In genomic region chr3:66998899-66999235, GRCh38 we compare ENCODE assay signal across 8 cellular contexts. TPM values are rescaled to one million over a fixed set of nuclear protein-coding genes. Genes with fewer than 3 reads are reported as not detected.
A peak's percentile ranks its signal among the peaks of the same experiment; 100 is the strongest.
DNase-seq lines count a peak whose midpoint lies in the region; ATAC-seq and TF ChIP-seq lines count a peak whose summit lies in the region.

No MANE protein-coding gene starts in this region.

- POLR2A ChIA-PET in HEK293T (lab: Yijun Ruan, JAX), result interaction anchor here (1.3 kb wide), 1 partner anchor 8 kb away, joined by 13 read pairs; no protein-coding TSS in a partner anchor

- H3K4me1 ChIP-seq in GM23338 (ENCODE audit: insufficient read depth) (peaks cover 18% of the 10 kb centered on the region), skeletal muscle tissue (ENCODE audit: control insufficient read depth in 3 of 3, insufficient read depth in 3 of 3, low read length in 3 of 3) (peaks cover 11 to 15% (median 14%) of the 10 kb centered on the region in 3 donors)

- peak overlapping the region; percentile 91 for H3K4me3 Mint-ChIP-seq in GM23338

- H3K79me2 ChIP-seq in GM23338 (replicated peaks; ENCODE audit: insufficient read depth), result peaks cover 38% of the 10 kb centered on the region
- H3K79me2 ChIP-seq in SU-DHL-6 (ENCODE audit: insufficient read depth, low read length), result peaks cover 56% of the 10 kb centered on the region

- DNase-seq in GM23338 (ENCODE audit: low spot score) (no peak), foreskin fibroblast (no peak), HEK293T (ENCODE audit: extremely low spot score) (no peak), DMS53 treated with DMSO at 0.1 percent for 48 hours (lab: John Stamatoyannopoulos, UW; ENCODE audit: unreplicated experiment) (no peak), cerebellar nuclear complex (lab: John Stamatoyannopoulos, UW) (no peak)

- peak overlapping the region; percentile 90 for H3K4me2 ChIP-seq in GM23338
- peak overlapping the region; percentile 99 for H3K4me2 ChIP-seq in SU-DHL-6 (ENCODE audit: low read depth, low read length, poor library complexity, severe bottlenecking)

- H3K27ac ChIP-seq in GM23338 (ENCODE audit: low read depth) (no peak overlapping the region), SU-DHL-6 (ENCODE audit: low read depth, low read length) (peak overlapping the region; percentile 84), skeletal muscle tissue (ENCODE audit: low read depth, low read length) (peak overlapping the region; percentile 26)

- peaks cover 9% of the 10 kb centered on the region for H3K36me3 Mint-ChIP-seq in GM23338 (ENCODE audit: low read depth)

- H3K9me3 ChIP-seq in SU-DHL-6 (ENCODE audit: insufficient read depth, low read length) (no peaks in the 10 kb centered on the region), skeletal muscle tissue (ENCODE audit: control insufficient read depth in 3 of 3, low read length in 3 of 3) (no peaks in the 10 kb centered on the region)

- H4K20me1 ChIP-seq in GM23338 (replicated peaks; ENCODE audit: insufficient read depth) (no peaks in the 10 kb centered on the region), SU-DHL-6 (ENCODE audit: low read depth, low read length) (peaks cover 24% of the 10 kb centered on the region)

- H3K9me2 ChIP-seq in GM23338 (ENCODE audit: insufficient read depth), result no peaks in the 10 kb centered on the region
- no peaks in the 10 kb centered on the region for H3K9me2 ChIP-seq in SU-DHL-6 (replicated peaks; ENCODE audit: insufficient read depth, low read length)

- TF ChIP-seq CTCF in GM23338 (conservative IDR thresholded peaks at IDR 0.05; ENCODE audit: low read depth in 2 of 2) (no peak), SU-DHL-6 (IDR thresholded peaks at IDR 0.05; ENCODE audit: insufficient read depth, low read length, poor library complexity, severe bottlenecking) (no peak), foreskin fibroblast (IDR thresholded peaks at IDR 0.05; ENCODE audit: low read depth, low read length) (no peak)

- peak overlapping the region; percentile 62 for H3K4me3 ChIP-seq in GM23338
- H3K4me3 ChIP-seq in SU-DHL-6 (ENCODE audit: insufficient read depth, low read length, poor library complexity, severe bottlenecking), result peak overlapping the region; percentile 74
- peak overlapping the region; percentile 74 to 75 for H3K4me3 ChIP-seq in foreskin fibroblast (ENCODE audit: low read depth in 1 of 2, low read length in 2 of 2)
- H3K4me3 ChIP-seq in skeletal muscle tissue (ENCODE audit: low read length in 3 of 3), result peak overlapping the region; percentile 79 to 87 (median 84)

- no peak overlapping the region for H3K27ac Mint-ChIP-seq in GM23338

- ATAC-seq in GM23338, result no peak
- no peak for ATAC-seq in GM21619 (IDR thresholded peaks at IDR 0.05; ENCODE audit: unreplicated experiment)

- H3K4me1 Mint-ChIP-seq in GM23338, result peaks cover 18% of the 10 kb centered on the region

- H3K27me3 ChIP-seq in GM23338 (ENCODE audit: insufficient read depth), result no peaks in the 10 kb centered on the region
- no peaks in the 10 kb centered on the region for H3K27me3 ChIP-seq in SU-DHL-6 (ENCODE audit: low read length)
- no peaks in the 10 kb centered on the region for H3K27me3 ChIP-seq in skeletal muscle tissue (ENCODE audit: control insufficient read depth in 3 of 3, insufficient read depth in 3 of 3, low read length in 3 of 3)

- peaks cover 7% of the 10 kb centered on the region for H3K27me3 Mint-ChIP-seq in GM23338 (ENCODE audit: insufficient read depth, low read depth, poor library complexity)

- H3K9me3 Mint-ChIP-seq in GM23338, result no peaks in the 10 kb centered on the region; the same call in 2 of the 3 replicates

- H3K9ac ChIP-seq in SU-DHL-6 (ENCODE audit: low read length), result peak overlapping the region; percentile 67
- H3K9ac ChIP-seq in skeletal muscle tissue (ENCODE audit: low read depth in 1 of 3, low read length in 3 of 3), result peak overlapping the region; percentile 75 to 78 (median 77)

- H2AFZ ChIP-seq in GM23338 (peak overlapping the region; percentile 45; the same call in 1 of the 2 replicates), SU-DHL-6 (ENCODE audit: low read depth, low read length, severe bottlenecking) (no peak overlapping the region)

- CTCF ChIA-PET in HEK293T (lab: Yijun Ruan, JAX), result no interaction called here

- H3F3A ChIP-seq in GM23338 (replicated peaks; ENCODE audit: low read depth), result no peaks in the 10 kb centered on the region
- H3F3A ChIP-seq in SU-DHL-6 (ENCODE audit: insufficient read depth), result peaks cover 25% of the 10 kb centered on the region

- H3K36me3 ChIP-seq in GM23338 (ENCODE audit: insufficient read depth) (peaks cover 8% of the 10 kb centered on the region; the same call in 1 of the 2 replicates), SU-DHL-6 (ENCODE audit: low read length) (peaks cover 26% of the 10 kb centered on the region), skeletal muscle tissue (ENCODE audit: control insufficient read depth in 3 of 3, insufficient read depth in 3 of 3, low read length in 3 of 3) (no peaks in the 10 kb centered on the region)

TF ChIP-seq in GM23338, 12 proteins besides CTCF, POLR2A, EP300 and RAD21 (continues in another document):
- no peak for TF ChIP-seq NANOG (IDR thresholded peaks at IDR 0.05; ENCODE audit: borderline replicate concordance)
- no peak for TF ChIP-seq ZNF114 (CRISPR knock-in tag; IDR thresholded peaks at IDR 0.05)

TF ChIP-seq in HEK293T, 16 proteins besides CTCF, POLR2A, EP300 and RAD21:
- TF ChIP-seq L3MBTL2 (conservative IDR thresholded peaks at IDR 0.05), result no peak
- no peak for TF ChIP-seq FOXM1 (IDR thresholded peaks at IDR 0.05; ENCODE audit: borderline replicate concordance)
- no peak for TF ChIP-seq SUZ12 (IDR thresholded peaks at IDR 0.05)
- TF ChIP-seq HDGF (IDR thresholded peaks at IDR 0.05; ENCODE audit: borderline replicate concordance), result no peak
- no peak for TF ChIP-seq FOXA1 (IDR thresholded peaks at IDR 0.05)
- TF ChIP-seq PKNOX1 (IDR thresholded peaks at IDR 0.05), result no peak
- no peak for TF ChIP-seq CTBP1 (IDR thresholded peaks at IDR 0.05; ENCODE audit: borderline replicate concordance)
- no peak for TF ChIP-seq LEF1 (IDR thresholded peaks at IDR 0.05; ENCODE audit: borderline replicate concordance)
- TF ChIP-seq SP1 (IDR thresholded peaks at IDR 0.05), result no peak
- no peak for TF ChIP-seq ELF4 (IDR thresholded peaks at IDR 0.05)
- no peak for TF ChIP-seq FOXK2 (IDR thresholded peaks at IDR 0.05)
- no peak for TF ChIP-seq TARDBP (IDR thresholded peaks at IDR 0.05)
- no peak for TF ChIP-seq ZNF384 (IDR thresholded peaks at IDR 0.05)
- TF ChIP-seq BHLHE40 (IDR thresholded peaks at IDR 0.05; ENCODE audit: borderline replicate concordance), result no peak
- TF ChIP-seq ARNT (IDR thresholded peaks at IDR 0.05), result no peak
- no peak for TF ChIP-seq NFRKB (IDR thresholded peaks at IDR 0.05)
TF ChIP-seq in HEK293T: peak in this region for 0.

RNA-seq across cellular contexts. Expression of gene KBTBD8, which starts 0.8 kb away (rescaled TPM):
- 19.9 and 20.2 TPM in 2 replicates for total RNA-seq in GM23338 (2014; rRNA removed; shearing (Covaris generic))
- polyA plus RNA-seq in GM23338 (2016; fragmentation: Nextera tagmentation; extraction: Ambion mirVana), result 3.0 and 3.5 TPM in 2 replicates
- total RNA-seq in skeletal muscle tissue, result 3.1 TPM
